In genomic region chr2:32739679-32740078, GRCh38 we compare ENCODE assay signal across 19 cellular contexts.
DNase-seq lines count a peak whose midpoint lies in the region; ATAC-seq, FAIRE-seq and TF ChIP-seq lines count a peak whose summit lies in the region.
"Had no signal": no experiment of that assay in that cellular context is flagged by ENCODE, and none has a peak within 500 bp of the region (broad histone marks: within the 10 kb centered on the region; RNA-seq: fewer than 3 reads in every experiment).

No MANE protein-coding gene starts in this region.

- H3K27me3 Mint-ChIP-seq in activated CD4-positive, alpha-beta T cell treated with anti-CD3 and anti-CD28 coated beads, Interleukin-2, amount 10 ng/mL, durations not matched to agents 7 days and 5 days, result no peaks in the 10 kb centered on the region
- no peaks in the 10 kb centered on the region for H3K27me3 Mint-ChIP-seq in T-cell
- H3K27me3 Mint-ChIP-seq: B cell; CD4-positive, alpha-beta T cell; IgD-negative memory B cell had no signal

- TF ChIP-seq POLR2A in HepG2 (IDR thresholded peaks at IDR 0.05; ENCODE audit: insufficient read depth in 1 of 2, low read depth in 2 of 2, low read length in 2 of 2), result no peak
- TF ChIP-seq POLR2A in right lobe of liver (IDR thresholded peaks at IDR 0.05), result no peak

- H3K27ac ChIP-seq in HepG2 (ENCODE audit: extremely low read length, insufficient read depth, low read length), result no peak overlapping the region
- H3K27ac ChIP-seq in right lobe of liver, result no peak overlapping the region
- peak overlapping the region; percentile 37 for H3K27ac ChIP-seq in SK-N-MC
- H3K27ac ChIP-seq: HL-60 had no signal

- no peak for TF ChIP-seq RAD21 in HepG2 (CRISPR knock-in tag; IDR thresholded peaks at IDR 0.05)

- no peak for TF ChIP-seq CTCF in HepG2 (CRISPR knock-in tag; IDR thresholded peaks at IDR 0.05)
- no peak for TF ChIP-seq CTCF in right lobe of liver (IDR thresholded peaks at IDR 0.05)
- TF ChIP-seq CTCF in fibroblast of pulmonary artery (IDR thresholded peaks at IDR 0.05; ENCODE audit: low read length, missing control alignments), result no peak

- no peak overlapping the region for H3K4me3 Mint-ChIP-seq in activated CD4-positive, alpha-beta T cell treated with anti-CD3 and anti-CD28 coated beads, Interleukin-2, amount 10 ng/mL, durations not matched to agents 7 days and 5 days
- H3K4me3 Mint-ChIP-seq in T-cell, result no peak overlapping the region
- H3K4me3 Mint-ChIP-seq: B cell; CD4-positive, alpha-beta T cell; HFFc6; IgD-negative memory B cell had no signal

- H2AFZ ChIP-seq in HepG2 (ENCODE audit: low read length), result no peak overlapping the region

- no peaks in the 10 kb centered on the region for H4K20me1 ChIP-seq in HepG2 (ENCODE audit: insufficient read depth, low read length)

- H3K9ac ChIP-seq in HepG2 (ENCODE audit: insufficient read depth, low read depth, low read length) (no peak overlapping the region), SK-N-MC (ENCODE audit: insufficient read length) (peak overlapping the region; percentile 25)

- in situ Hi-C loops in HepG2 (cut with HindIII; ENCODE audit: extremely low pct_ligation_motif_present, low pct_unique_long_range_greater_than_20kb), result no loop called here

- DNase-seq in HepG2 (ENCODE audit: low spot score) (no peak), right lobe of liver (no peak), SK-N-MC (ENCODE audit: low read depth, low spot score) (no peak), fibroblast of pulmonary artery (ENCODE audit: low read depth) (peak; percentile 28), left colon (no peak), T-cell (no peak)
- no peak for DNase-seq in activated CD4-positive, alpha-beta T cell treated with anti-CD3 and anti-CD28 coated beads, Interleukin-2, amount 10 ng/mL, durations not matched to agents 7 days and 5 days
- DNase-seq: C1 segment of cervical spinal cord; Calu3; CD4-positive, alpha-beta T cell; DMS 273 treated with DMSO at 0.1 percent for 48 hours; HCEC 1CT; HFFc6 had no signal

- no peak overlapping the region for H3K4me2 ChIP-seq in HepG2 (ENCODE audit: low read depth, low read length)

- H3K27ac Mint-ChIP-seq in activated CD4-positive, alpha-beta T cell treated with anti-CD3 and anti-CD28 coated beads, Interleukin-2, amount 10 ng/mL, durations not matched to agents 7 days and 5 days, result no peak overlapping the region
- H3K27ac Mint-ChIP-seq in T-cell, result no peak overlapping the region
- H3K27ac Mint-ChIP-seq: B cell; CD4-positive, alpha-beta T cell; HFFc6; IgD-negative memory B cell had no signal

- no peak for FAIRE-seq in HepG2 (lab: Jason Lieb, UNC)
- FAIRE-seq: GM12878, GM18507, H1 had no signal

- POLR2A ChIA-PET in HepG2 (lab: Yijun Ruan, JAX), result no interaction called here
- POLR2A ChIA-PET in activated CD4-positive, alpha-beta T cell treated with anti-CD3 and anti-CD28 coated beads, Interleukin-2, amount 10 ng/mL, durations not matched to agents 7 days and 5 days (lab: Charles Lee), result no interaction called here
- POLR2A ChIA-PET in T-cell (lab: Charles Lee), result interaction anchor here in 1 of 2 donors (0.6 to 0.7 kb wide), 3 partner anchors 64 to 191 kb away, joined by 3 read pairs; no protein-coding TSS in a partner anchor

- H3K27me3 ChIP-seq in HepG2 (ENCODE audit: control insufficient read depth in 1 of 2, insufficient read depth in 2 of 2, low read length in 2 of 2) (no peaks in the 10 kb centered on the region), right lobe of liver (no peaks in the 10 kb centered on the region)

- WGBS in HepG2 (ENCODE audit: low lambda C conversion rate), result 94% methylated on average over 3 of the region's 3 CpGs
- 63% methylated on average over 3 of the region's 3 CpGs for WGBS in right lobe of liver (ENCODE audit: insufficient coverage, low coverage, low lambda C conversion rate, missing lambda C conversion rate)

- no peaks in the 10 kb centered on the region for H3K4me1 Mint-ChIP-seq in activated CD4-positive, alpha-beta T cell treated with anti-CD3 and anti-CD28 coated beads, Interleukin-2, amount 10 ng/mL, durations not matched to agents 7 days and 5 days
- H3K4me1 Mint-ChIP-seq in T-cell, result no peaks in the 10 kb centered on the region
- H3K4me1 Mint-ChIP-seq: B cell, IgD-negative memory B cell had no signal

- H3K9me3 ChIP-seq in HepG2 (ENCODE audit: low read length), result no peaks in the 10 kb centered on the region
- H3K9me3 ChIP-seq in right lobe of liver, result no peaks in the 10 kb centered on the region
- no peaks in the 10 kb centered on the region for H3K9me3 ChIP-seq in SK-N-MC (ENCODE audit: low read depth, low read length)

- CTCF ChIA-PET in HepG2 (lab: Yijun Ruan, JAX; ENCODE audit: low intra/inter-chr PET ratio, low total read pairs), result no interaction called here
- CTCF ChIA-PET in activated CD4-positive, alpha-beta T cell treated with anti-CD3 and anti-CD28 coated beads, Interleukin-2, amount 10 ng/mL, durations not matched to agents 7 days and 5 days (lab: Charles Lee), result interaction anchor here (3.0 kb wide), 1 partner anchor 10 kb away, joined by 9 read pairs; no protein-coding TSS in a partner anchor
- CTCF ChIA-PET in T-cell (lab: Charles Lee), result no interaction called here

- H3K36me3 ChIP-seq in HepG2 (replicated peaks in 1 of 2; ENCODE audit: control insufficient read depth in 1 of 2, insufficient read depth in 2 of 2, low read length in 2 of 2), result peaks cover 4 to 22% of the 10 kb centered on the region in 2 experiments
- peaks cover 0 to 6% (median 0%) of the 10 kb centered on the region in 4 donors for H3K36me3 ChIP-seq in right lobe of liver
- H3K36me3 ChIP-seq in SK-N-MC (ENCODE audit: insufficient read depth, low read length), result peaks cover 13% of the 10 kb centered on the region

- no peak overlapping the region for H3K4me3 ChIP-seq in HepG2 (replicated peaks in 1 of 3; ENCODE audit: insufficient read depth in 1 of 3, low read depth in 2 of 3, low read length in 3 of 3)
- H3K4me3 ChIP-seq in right lobe of liver, result no peak overlapping the region
- 0 out of 2 replicates have a peak overlapping the region, but pooled peaks have one; percentile 6 for H3K4me3 ChIP-seq in SK-N-MC
- H3K4me3 ChIP-seq in fibroblast of pulmonary artery (replicated peaks; ENCODE audit: low read depth, low read length), result no peak overlapping the region
- H3K4me3 ChIP-seq: GM12878 had no signal

- H3K79me2 ChIP-seq in HepG2 (ENCODE audit: insufficient read depth, low read length), result no peaks in the 10 kb centered on the region

- H3K9me3 Mint-ChIP-seq in activated CD4-positive, alpha-beta T cell treated with anti-CD3 and anti-CD28 coated beads, Interleukin-2, amount 10 ng/mL, durations not matched to agents 7 days and 5 days, result no peaks in the 10 kb centered on the region
- H3K9me3 Mint-ChIP-seq in T-cell, result no peaks in the 10 kb centered on the region
- H3K9me3 Mint-ChIP-seq: CD4-positive, alpha-beta T cell; HFFc6; IgD-negative memory B cell had no signal

- TF ChIP-seq EP300 in HepG2 (IDR thresholded peaks at IDR 0.05; ENCODE audit: low read depth in 2 of 2, low read length in 2 of 2) (no peak), HepG2 (CRISPR knock-in tag; IDR thresholded peaks at IDR 0.05; ENCODE audit: borderline replicate concordance) (no peak)

- intact Hi-C loops in HepG2 (cut with micrococcal nuclease; ENCODE audit: unreplicated experiment), result no loop called here
- intact Hi-C loops in right lobe of liver (cut with DNase I), result no loop called here
- intact Hi-C loops in left colon (cut with DNase I, micrococcal nuclease), result no loop called here

- no TSS peak for BruUV-seq in HepG2 (replicated peaks; lab: Mats Ljungman, UMichigan)

- H3K4me1 ChIP-seq in HepG2 (ENCODE audit: insufficient read depth, low read length) (no peaks in the 10 kb centered on the region), right lobe of liver (no peaks in the 10 kb centered on the region)

- no peak for ATAC-seq in HepG2
- ATAC-seq in right lobe of liver, result no peak
- no peak for ATAC-seq in left colon
- no peak for ATAC-seq in T-cell (replicated peaks in 1 of 4)
- ATAC-seq: GM12878 had no signal

- peaks cover 27% of the 10 kb centered on the region for H3K36me3 Mint-ChIP-seq in activated CD4-positive, alpha-beta T cell treated with anti-CD3 and anti-CD28 coated beads, Interleukin-2, amount 10 ng/mL, durations not matched to agents 7 days and 5 days (ENCODE audit: low read depth)
- H3K36me3 Mint-ChIP-seq in T-cell, result peaks cover 74% of the 10 kb centered on the region

TF ChIP-seq in HepG2, 621 proteins besides CTCF, POLR2A, EP300 and RAD21:
- peak; percentile 82 for TF ChIP-seq MAFF (IDR thresholded peaks at IDR 0.05; ENCODE audit: low read depth, low read length)
- TF ChIP-seq MAFK (conservative IDR thresholded peaks at IDR 0.05 in 1 of 2, IDR thresholded peaks at IDR 0.05 in 1 of 2; ENCODE audit: low read length in 2 of 2), result peak; percentile 74 to 84
- TF ChIP-seq ZHX1 (CRISPR knock-in tag; IDR thresholded peaks at IDR 0.05; ENCODE audit: low read depth), result no peak
- no peak for TF ChIP-seq HINFP (CRISPR knock-in tag; IDR thresholded peaks at IDR 0.05; ENCODE audit: low read depth)
